In the genomic region with DNA sequence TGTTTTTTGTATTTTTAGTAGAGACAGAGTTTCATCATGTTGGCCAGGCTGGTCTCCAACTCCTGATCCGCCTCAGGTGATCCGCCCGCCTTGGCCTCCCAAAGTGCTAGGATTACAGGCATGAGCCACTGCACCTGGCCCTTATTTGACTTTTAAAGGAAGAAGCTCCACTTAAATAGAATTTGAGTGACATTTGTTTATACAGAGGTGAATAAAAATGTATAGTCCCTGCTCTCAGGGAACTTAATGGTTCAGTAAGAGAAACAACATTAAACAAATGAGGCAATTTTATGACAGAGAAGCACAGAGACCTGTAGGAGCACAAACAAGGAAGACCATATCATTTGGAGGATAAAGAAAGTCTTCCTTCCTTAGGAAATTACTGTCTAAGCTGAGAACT, we compare ENCODE assay signal across 1 cellular context.
TF ChIP-seq lines count a peak whose summit lies in the region.

No MANE protein-coding gene starts in this region.

TF ChIP-seq in IMR-90, 13 proteins besides CTCF, POLR2A, EP300 and RAD21:
- TF ChIP-seq RFX5 (IDR thresholded peaks at IDR 0.05; ENCODE audit: low read depth, low read length) (no peak), BHLHE40 (IDR thresholded peaks at IDR 0.05; ENCODE audit: low read depth, low read length) (no peak), NFE2L2 (IDR thresholded peaks at IDR 0.05; ENCODE audit: low read depth, low read length) (no peak)
- TF ChIP-seq, protein P1, sequence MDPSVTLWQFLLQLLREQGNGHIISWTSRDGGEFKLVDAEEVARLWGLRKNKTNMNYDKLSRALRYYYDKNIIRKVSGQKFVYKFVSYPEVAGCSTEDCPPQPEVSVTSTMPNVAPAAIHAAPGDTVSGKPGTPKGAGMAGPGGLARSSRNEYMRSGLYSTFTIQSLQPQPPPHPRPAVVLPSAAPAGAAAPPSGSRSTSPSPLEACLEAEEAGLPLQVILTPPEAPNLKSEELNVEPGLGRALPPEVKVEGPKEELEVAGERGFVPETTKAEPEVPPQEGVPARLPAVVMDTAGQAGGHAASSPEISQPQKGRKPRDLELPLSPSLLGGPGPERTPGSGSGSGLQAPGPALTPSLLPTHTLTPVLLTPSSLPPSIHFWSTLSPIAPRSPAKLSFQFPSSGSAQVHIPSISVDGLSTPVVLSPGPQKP (IDR thresholded peaks at IDR 0.05; ENCODE audit: borderline replicate concordance, low read depth, low read length): no peak
